Comparison of ENCODE assay signal across 9 cellular contexts in the genomic region with DNA sequence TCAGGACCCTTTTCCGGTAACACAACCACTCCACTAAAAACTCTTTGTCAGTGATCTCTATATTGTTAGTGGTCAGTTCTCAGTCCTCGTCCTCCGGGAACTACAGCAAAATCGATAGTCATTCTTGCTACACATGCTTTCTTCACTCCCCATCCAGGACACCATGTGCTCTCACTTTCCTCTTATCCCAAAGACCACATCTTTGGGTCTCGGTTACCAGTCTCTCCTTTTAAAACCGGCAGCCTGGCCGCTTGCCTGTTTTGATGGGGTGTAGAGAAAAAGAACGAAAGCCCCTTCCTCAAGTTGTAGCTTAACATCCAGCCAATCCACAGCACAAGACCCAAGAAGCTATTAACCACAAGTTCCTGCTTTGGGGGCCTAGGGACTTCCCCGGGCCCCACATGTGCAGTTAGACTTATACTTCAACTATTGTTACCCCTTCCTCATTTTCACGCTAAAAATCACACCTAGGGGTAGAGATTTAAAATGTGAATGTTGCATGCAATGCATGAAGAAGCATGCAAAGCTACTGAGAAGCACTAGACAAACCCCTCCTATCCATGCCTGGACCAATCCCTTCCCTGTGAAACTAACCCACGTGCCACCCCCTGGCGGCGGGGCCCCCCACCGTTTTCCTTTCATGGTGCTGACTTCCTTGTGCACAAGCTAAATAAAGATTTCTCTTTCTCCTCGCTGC. TPM values are rescaled to one million over a fixed set of nuclear protein-coding genes. Genes with fewer than 3 reads are reported as not detected.
DNase-seq lines count a peak whose midpoint lies in the region; ATAC-seq, FAIRE-seq and TF ChIP-seq lines count a peak whose summit lies in the region.
"Had no signal": no experiment of that assay in that cellular context is flagged by ENCODE, and none has a peak within 500 bp of the region (broad histone marks: within the 10 kb centered on the region; RNA-seq: fewer than 3 reads in every experiment).

No MANE protein-coding gene starts in this region.

- no peak overlapping the region for H2BK120ac ChIP-seq in neuronal stem cell (ENCODE audit: low read depth, low read length)

- BruUV-seq in HepG2 (replicated peaks; lab: Mats Ljungman, UMichigan): no TSS peak

- ATAC-seq in HepG2 (no peak), aorta (ENCODE audit: low FRiP score) (no peak)

- H3K36me3 ChIP-seq in HepG2 (replicated peaks in 1 of 2; ENCODE audit: control insufficient read depth in 1 of 2, insufficient read depth in 2 of 2, low read length in 2 of 2) (peaks cover 3 to 6% of the 10 kb centered on the region in 2 experiments; a peak in 3 of 5 replicates), thymus (ENCODE audit: control insufficient read depth, insufficient read depth) (peaks cover 3% of the 10 kb centered on the region), aorta (ENCODE audit: control insufficient read depth in 1 of 2, insufficient read depth in 2 of 2, low read length in 1 of 2) (no peaks in the 10 kb centered on the region), neuronal stem cell (replicated peaks in 1 of 2; ENCODE audit: control insufficient read depth in 2 of 2, insufficient read depth in 2 of 2, low read length in 2 of 2) (peaks cover 2 to 16% of the 10 kb centered on the region in 2 donors)

- FAIRE-seq in HepG2 (lab: Jason Lieb, UNC): no peak
- FAIRE-seq: A549 had no signal

- no peak overlapping the region for H4K91ac ChIP-seq in neuronal stem cell (ENCODE audit: low read depth, low read length, poor library complexity)

- no peak overlapping the region for H3K4ac ChIP-seq in neuronal stem cell (ENCODE audit: low read length)

- no peak overlapping the region for H4K8ac ChIP-seq in neuronal stem cell (ENCODE audit: low read depth, low read length)

- POLR2A ChIA-PET in HepG2 (lab: Yijun Ruan, JAX): interaction anchor here (1.4 kb wide), 1 partner anchor 22 kb away, joined by 4 read pairs; no protein-coding TSS in a partner anchor

- H4K20me1 ChIP-seq in HepG2 (ENCODE audit: insufficient read depth, low read length): no peaks in the 10 kb centered on the region

- intact Hi-C loops in HepG2 (cut with micrococcal nuclease; ENCODE audit: unreplicated experiment): no loop called here
- intact Hi-C loops in aorta (cut with DNase I): no loop called here

- no peak overlapping the region for H2AK5ac ChIP-seq in neuronal stem cell (ENCODE audit: low read depth, low read length)

- H3K9ac ChIP-seq in HepG2 (ENCODE audit: insufficient read depth, low read depth, low read length) (no peak overlapping the region), neuronal stem cell (ENCODE audit: low read depth, low read length, poor library complexity) (no peak overlapping the region)

- no peaks in the 10 kb centered on the region for H3K27me3 ChIP-seq in HepG2 (ENCODE audit: control insufficient read depth in 1 of 2, insufficient read depth in 2 of 2, low read length in 2 of 2)
- H3K27me3 ChIP-seq in thymus (ENCODE audit: control insufficient read depth, insufficient read depth): no peaks in the 10 kb centered on the region
- H3K27me3 ChIP-seq in aorta (ENCODE audit: control insufficient read depth in 1 of 2, insufficient read depth in 2 of 2, low read length in 1 of 2): no peaks in the 10 kb centered on the region
- H3K27me3 ChIP-seq in neuronal stem cell (ENCODE audit: control insufficient read depth in 3 of 3, insufficient read depth in 3 of 3, low read depth in 1 of 3, low read length in 3 of 3): no peaks in the 10 kb centered on the region

- H3K27ac ChIP-seq in HepG2 (ENCODE audit: extremely low read length, insufficient read depth, low read length) (no peak overlapping the region), thymus (ENCODE audit: low read depth) (peak overlapping the region; percentile 12), aorta (ENCODE audit: low read depth in 1 of 2, low read length in 2 of 2) (no peak overlapping the region), neuronal stem cell (replicated peaks; ENCODE audit: low read length) (no peak overlapping the region)

- peaks cover 22% of the 10 kb centered on the region for H3K79me1 ChIP-seq in neuronal stem cell (ENCODE audit: low read depth, low read length)

- H3K4me2 ChIP-seq in HepG2 (ENCODE audit: low read depth, low read length) (peak overlapping the region; percentile 90; the same call in 1 of the 2 replicates), neuronal stem cell (ENCODE audit: insufficient read depth, low read length, poor library complexity, severe bottlenecking) (no peak overlapping the region)

- H3K4me1 ChIP-seq in HepG2 (ENCODE audit: insufficient read depth, low read length): peaks cover 40% of the 10 kb centered on the region
- H3K4me1 ChIP-seq in thymus (ENCODE audit: control insufficient read depth, insufficient read depth, low read length): peaks cover 23% of the 10 kb centered on the region
- no peaks in the 10 kb centered on the region for H3K4me1 ChIP-seq in aorta (ENCODE audit: control insufficient read depth in 1 of 2, insufficient read depth in 2 of 2, low read length in 2 of 2)
- peaks cover 2 to 5% of the 10 kb centered on the region in 2 donors for H3K4me1 ChIP-seq in neuronal stem cell (ENCODE audit: control insufficient read depth in 2 of 2, insufficient read depth in 1 of 2, low read depth in 1 of 2, low read length in 2 of 2)

- H3K9me3 ChIP-seq in HepG2 (ENCODE audit: low read length) (peaks cover 12% of the 10 kb centered on the region), thymus (ENCODE audit: control insufficient read depth) (no peaks in the 10 kb centered on the region), aorta (ENCODE audit: control insufficient read depth, low read length) (no peaks in the 10 kb centered on the region), neuronal stem cell (replicated peaks in 1 of 2; ENCODE audit: control insufficient read depth in 2 of 2, insufficient read depth in 1 of 2, low read depth in 1 of 2, low read length in 2 of 2) (peaks cover 7 to 21% of the 10 kb centered on the region in 2 donors)

- TF ChIP-seq EP300 in HepG2 (IDR thresholded peaks at IDR 0.05; ENCODE audit: low read depth in 2 of 2, low read length in 2 of 2) (no peak), HepG2 (CRISPR knock-in tag; IDR thresholded peaks at IDR 0.05; ENCODE audit: borderline replicate concordance) (no peak)

- H3K23ac ChIP-seq in neuronal stem cell (ENCODE audit: low read depth, low read length, poor library complexity): no peak overlapping the region

- no peak overlapping the region for H3K18ac ChIP-seq in neuronal stem cell (ENCODE audit: low read length)

- no peak overlapping the region for H3K4me3 ChIP-seq in HepG2 (replicated peaks in 1 of 3; ENCODE audit: insufficient read depth in 1 of 3, low read depth in 2 of 3, low read length in 3 of 3)
- peak overlapping the region; percentile 89 for H3K4me3 ChIP-seq in thymus (ENCODE audit: low read length)
- H3K4me3 ChIP-seq in aorta (ENCODE audit: low read length in 2 of 2): peak overlapping the region in 1 of 2 donors; percentile 55
- no peak overlapping the region for H3K4me3 ChIP-seq in neuronal stem cell (ENCODE audit: low read length in 2 of 2)

- in situ Hi-C loops in HepG2 (cut with HindIII; ENCODE audit: extremely low pct_ligation_motif_present, low pct_unique_long_range_greater_than_20kb): no loop called here

- H2AFZ ChIP-seq in HepG2 (ENCODE audit: low read length) (no peak overlapping the region), neuronal stem cell (ENCODE audit: low read length) (no peak overlapping the region)

- DNase-seq in NCI-H146 (lab: John Stamatoyannopoulos, UW): peak; percentile 17
- DNase-seq in NCI-H146 treated with DMSO at 0.1 percent for 48 hours (lab: John Stamatoyannopoulos, UW; ENCODE audit: unreplicated experiment): no peak
- DNase-seq in activated CD8-positive, alpha-beta memory T cell treated with anti-CD3 and anti-CD28 coated beads, Interleukin-2, amount 50 U/mL, for 48 hours: peak; percentile 73
- DNase-seq in HepG2 (ENCODE audit: low spot score): no peak
- no peak for DNase-seq in aorta
- DNase-seq in EL: no peak
- no peak for DNase-seq in neuronal stem cell (ENCODE audit: low spot score)

- TF ChIP-seq CTCF in HepG2 (CRISPR knock-in tag; IDR thresholded peaks at IDR 0.05): no peak

- TF ChIP-seq RAD21 in HepG2 (CRISPR knock-in tag; IDR thresholded peaks at IDR 0.05): no peak

- H2BK12ac ChIP-seq in neuronal stem cell (ENCODE audit: low read length): no peak overlapping the region

- TF ChIP-seq POLR2A in HepG2 (IDR thresholded peaks at IDR 0.05; ENCODE audit: insufficient read depth in 1 of 2, low read depth in 2 of 2, low read length in 2 of 2): no peak

- no peak overlapping the region for H3K14ac ChIP-seq in neuronal stem cell (ENCODE audit: low read length)

- H2BK15ac ChIP-seq in neuronal stem cell (ENCODE audit: low read length): no peak overlapping the region

- peaks cover 30% of the 10 kb centered on the region for H3K79me2 ChIP-seq in HepG2 (ENCODE audit: insufficient read depth, low read length)

- CTCF ChIA-PET in HepG2 (lab: Yijun Ruan, JAX; ENCODE audit: low intra/inter-chr PET ratio, low total read pairs): no interaction called here

- H2BK5ac ChIP-seq in neuronal stem cell (ENCODE audit: low read length): no peak overlapping the region

- 85% methylated on average over 15 of the region's 15 CpGs for WGBS in HepG2 (ENCODE audit: low lambda C conversion rate)
- WGBS in thymus: 34% methylated on average over 15 of the region's 15 CpGs
- WGBS in aorta, 2 donors: 84 to 87% methylated on average over 15 of the region's 15 CpGs
- WGBS in neuronal stem cell (ENCODE audit: extremely low coverage in 2 of 2, insufficient read length in 2 of 2, insufficient replicate concordance in 1 of 2), 2 donors: no CpG with 5 or more reads among the region's 15 CpGs

RNA-seq across cellular contexts. Expression of gene TOLLIP, which starts 1.5 kb away (rescaled TPM):
- total RNA-seq in HepG2 (2016; rRNA removed; fragmentation: Illumina TruSeq; extraction: Trizol): 19.4 and 25.9 TPM in 2 replicates
- total RNA-seq in HepG2 (2016; cell fraction: cytosol; rRNA removed; fragmentation: Illumina TruSeq; extraction: Trizol; ENCODE audit: low read depth): 21.8 and 24.1 TPM in 2 replicates
- total RNA-seq in HepG2 (2016; cell fraction: insoluble cytoplasmic fraction; rRNA removed; fragmentation: Illumina TruSeq; extraction: Trizol): 18.0 and 24.4 TPM in 2 replicates
- 16.0 and 17.9 TPM in 2 replicates for total RNA-seq in HepG2 (2016; cell fraction: membrane; rRNA removed; fragmentation: Illumina TruSeq; extraction: Trizol)
- total RNA-seq in HepG2 (2016; cell fraction: nucleus; rRNA removed; fragmentation: Illumina TruSeq; extraction: Trizol): 11.3 and 14.6 TPM in 2 replicates
- 44.2 and 47.5 TPM in 2 replicates for polyA plus RNA-seq in HepG2 (2011; rRNA removed)
- polyA plus RNA-seq in HepG2 (2011; cell fraction: cytosol; rRNA removed): 27.1 and 38.7 TPM in 2 replicates
- polyA plus RNA-seq in HepG2 (2011; cell fraction: nucleus; rRNA removed): 59.6 and 61.9 TPM in 2 replicates
- polyA plus RNA-seq in HepG2 (2012): 31.4 and 32.5 TPM in 2 replicates
- 23.1 and 26.1 TPM in 2 replicates for polyA plus RNA-seq in HepG2 (2016; cell fraction: cytosol; fragmentation: Illumina TruSeq; extraction: Trizol; ENCODE audit: low read depth)
- polyA plus RNA-seq in HepG2 (2016; cell fraction: insoluble cytoplasmic fraction; fragmentation: Illumina TruSeq; extraction: Trizol; ENCODE audit: low read depth): 40.7 and 53.4 TPM in 2 replicates
- 25.9 and 29.3 TPM in 2 replicates for polyA plus RNA-seq in HepG2 (2016; cell fraction: membrane; fragmentation: Illumina TruSeq; extraction: Trizol; ENCODE audit: low read depth)
- 27.5 and 35.7 TPM in 2 replicates for polyA plus RNA-seq in HepG2 (2016; cell fraction: nucleus; fragmentation: Illumina TruSeq; extraction: Trizol; ENCODE audit: insufficient read depth, low read depth)
- 19.2 and 101 TPM in 2 replicates for polyA minus RNA-seq in HepG2 (2011; rRNA and poly(A)+ RNA removed; ENCODE audit: low replicate concordance)
- 14.2 and 15.4 TPM in 2 replicates for polyA minus RNA-seq in HepG2 (2011; cell fraction: cytosol; rRNA and poly(A)+ RNA removed)
- polyA minus RNA-seq in HepG2 (2011; cell fraction: nucleus; rRNA and poly(A)+ RNA removed): 17.4 and 24.5 TPM in 2 replicates
- polyA plus RNA-seq in thymus: 25.4 TPM
- 10 to 100 TPM; 49.1 to 52.1 TPM for total RNA-seq in aorta
- 10 to 100 TPM; 20.0 to 20.7 TPM for polyA plus RNA-seq in aorta
- 16.5 TPM for polyA plus RNA-seq in neuronal stem cell (2013, experiment 1 of 2)
- 15.3 TPM for polyA plus RNA-seq in neuronal stem cell (2013, experiment 2 of 2)

Comparison
In these comparisons a context has a peak if more than half of its experiments do, and no peak if none do; other contexts are left out.
1. DNase-seq: peak in NCI-H146 (single experiment) and activated CD8-positive, alpha-beta memory T cell treated with anti-CD3 and anti-CD28 coated beads, Interleukin-2, amount 50 U/mL, for 48 hours (single experiment); none in NCI-H146 treated with DMSO at 0.1 percent for 48 hours (single experiment), HepG2 (single experiment), aorta (0 of 2), EL (single experiment) and neuronal stem cell (single experiment).